Comparison of ENCODE assay signal across 23 cellular contexts in genomic region chr2:191358325-191359025, GRCh38.
DNase-seq lines count a peak whose midpoint lies in the region; ATAC-seq and TF ChIP-seq lines count a peak whose summit lies in the region.
"Had no signal": no experiment of that assay in that cellular context is flagged by ENCODE, and none has a peak within 500 bp of the region (broad histone marks: within the 10 kb centered on the region; RNA-seq: fewer than 3 reads in every experiment).

No MANE protein-coding gene starts in this region.

- DNase-seq in Right ventricle myocardium inferior (ENCODE audit: missing footprints), result no peak
- DNase-seq in right atrium auricular region (ENCODE audit: low spot score), result no peak
- DNase-seq in body of pancreas, result peak; percentile 31 to 55 (median 41)
- no peak for DNase-seq in left lung
- peak; percentile 64 to 80 for DNase-seq in thyroid gland
- no peak for DNase-seq in HuH-7.5 (ENCODE audit: low spot score)
- DNase-seq: activated CD4-positive, alpha-beta memory T cell treated with anti-CD3 and anti-CD28 coated beads for 36 hours; activated effector memory CD4-positive, alpha-beta T cell treated with Interleukin-2 at 50 U/mL for 16 hours; activated naive CD8-positive, alpha-beta T cell treated with anti-CD3 and anti-CD28 coated beads for 36 hours; COR-L47; DMS79 treated with DMSO at 0.1 percent for 48 hours; foreskin fibroblast; heart right ventricle; KG1; left colon; NCI-H146; NCI-H748 treated with DMSO at 0.1 percent for 48 hours; SW 1271; T1000 had no signal

- peaks cover 0 to 11% of the 10 kb centered on the region in 2 donors for H3K4me1 ChIP-seq in right atrium auricular region
- peaks cover 17% of the 10 kb centered on the region for H3K4me1 ChIP-seq in body of pancreas
- peaks cover 0 to 9% of the 10 kb centered on the region in 2 donors for H3K4me1 ChIP-seq in left lung
- peaks cover 9 to 12% of the 10 kb centered on the region in 2 donors for H3K4me1 ChIP-seq in thyroid gland

- H3K27me3 ChIP-seq in right atrium auricular region, result no peaks in the 10 kb centered on the region
- H3K27me3 ChIP-seq in body of pancreas, result no peaks in the 10 kb centered on the region
- H3K27me3 ChIP-seq in left lung, result no peaks in the 10 kb centered on the region
- no peaks in the 10 kb centered on the region for H3K27me3 ChIP-seq in thyroid gland
- H3K27me3 ChIP-seq: heart right ventricle had no signal

- no peak overlapping the region for H3K4me3 ChIP-seq in right atrium auricular region
- H3K4me3 ChIP-seq in body of pancreas, result no peak overlapping the region
- H3K4me3 ChIP-seq in left lung, result no peak overlapping the region
- H3K4me3 ChIP-seq in thyroid gland (replicated peaks in 1 of 3), result no peak overlapping the region
- H3K4me3 ChIP-seq: heart right ventricle had no signal

- ATAC-seq in Right ventricle myocardium inferior (peak; percentile 95), body of pancreas (peak; percentile 78), left lung (peak; percentile 16), HG03045 (IDR thresholded peaks at IDR 0.05; ENCODE audit: unreplicated experiment) (no peak), HG03432 (IDR thresholded peaks at IDR 0.05; ENCODE audit: unreplicated experiment) (no peak)
- ATAC-seq: left colon; natural killer cell treated with Interleukin-12 subunit alpha and Interleukin-12 subunit beta and Interleukin-15 and Interleukin-18, amount 100 ng/mL, for 72 hours had no signal

- H3K27ac ChIP-seq in right atrium auricular region, result peak overlapping the region in 1 of 2 donors; percentile 18
- peak overlapping the region in 2 of 4 donors; percentile 26 to 36 for H3K27ac ChIP-seq in body of pancreas
- H3K27ac ChIP-seq in left lung, result peak overlapping the region in 1 of 2 donors; percentile 67
- peak overlapping the region in 1 of 3 donors; percentile 57 for H3K27ac ChIP-seq in thyroid gland
- H3K27ac ChIP-seq: epithelial cell of prostate had no signal

- intact Hi-C loops in Right ventricle myocardium inferior (cut with DNase I), result no loop called here
- intact Hi-C loops in body of pancreas (cut with DNase I), result no loop called here
- intact Hi-C loops in left lung (cut with DNase I), result no loop called here
- intact Hi-C loops in thyroid gland (cut with DNase I), result no loop called here

- TF ChIP-seq CTCF in right atrium auricular region (IDR thresholded peaks at IDR 0.05) (no peak), body of pancreas (IDR thresholded peaks at IDR 0.05) (no peak), left lung (IDR thresholded peaks at IDR 0.05) (no peak), thyroid gland (IDR thresholded peaks at IDR 0.05) (no peak)

- H3K36me3 ChIP-seq in right atrium auricular region (peaks cover 7% of the 10 kb centered on the region), body of pancreas (replicated peaks in 1 of 2; ENCODE audit: insufficient read depth in 1 of 2, low read depth in 2 of 2) (peaks cover 0 to 2% of the 10 kb centered on the region in 2 donors), left lung (peaks cover 0 to 3% of the 10 kb centered on the region in 2 donors), thyroid gland (no peaks in the 10 kb centered on the region)

- 35 to 36% methylated on average over 11 of the region's 11 CpGs for WGBS in body of pancreas, 2 donors
- WGBS in thyroid gland, 2 donors, result 49 to 55% methylated on average over 11 of the region's 11 CpGs

- H3K9me3 ChIP-seq in right atrium auricular region, result no peaks in the 10 kb centered on the region
- no peaks in the 10 kb centered on the region for H3K9me3 ChIP-seq in body of pancreas
- no peaks in the 10 kb centered on the region for H3K9me3 ChIP-seq in left lung
- H3K9me3 ChIP-seq in thyroid gland, result no peaks in the 10 kb centered on the region
- H3K9me3 ChIP-seq: heart right ventricle had no signal

- TF ChIP-seq POLR2A in body of pancreas (IDR thresholded peaks at IDR 0.05) (no peak), thyroid gland (IDR thresholded peaks at IDR 0.05) (no peak)

Comparison
In these comparisons a context has a peak if more than half of its experiments do, and no peak if none do; other contexts are left out.
1. ATAC-seq: peak in Right ventricle myocardium inferior (single experiment), body of pancreas (single experiment) and left lung (single experiment); none in HG03045 (single experiment) and HG03432 (single experiment).
2. DNase-seq: peak in body of pancreas (4 of 4) and thyroid gland (2 of 2); none in Right ventricle myocardium inferior (single experiment), right atrium auricular region (single experiment), left lung (0 of 2) and HuH-7.5 (single experiment).